ENCODE assay signal across 26 cellular contexts in genomic region chr16:84005391-84005790, GRCh38. TPM values are rescaled to one million over a fixed set of nuclear protein-coding genes. Genes with fewer than 3 reads are reported as not detected.
DNase-seq lines count a peak whose midpoint lies in the region; ATAC-seq, FAIRE-seq and TF ChIP-seq lines count a peak whose summit lies in the region.
"Had no signal": no experiment of that assay in that cellular context is flagged by ENCODE, and none has a peak within 500 bp of the region (broad histone marks: within the 10 kb centered on the region; RNA-seq: fewer than 3 reads in every experiment).

No MANE protein-coding gene starts in this region.

- FAIRE-seq in frontal cortex (lab: Jason Lieb, UNC): no peak
- FAIRE-seq: RCC 7860 had no signal

- H3K4me3 ChIP-seq in heart right ventricle: no peak overlapping the region
- H3K4me3 ChIP-seq: GM23248, HAP-1, SJSA1 had no signal

- no peak for ATAC-seq in Right ventricle myocardium inferior
- no peak for ATAC-seq in heart right ventricle
- peak; percentile 37 for ATAC-seq in left lobe of liver

- H3K27me3 ChIP-seq in heart right ventricle: peaks cover 0 to 10% (median 0%) of the 10 kb centered on the region in 7 donors
- H3K27me3 ChIP-seq: BE2C had no signal

- DNase-seq in Right ventricle myocardium inferior (ENCODE audit: missing footprints): peak; percentile 53
- no peak for DNase-seq in heart right ventricle
- peak; percentile 49 to 66 for DNase-seq in NCI-H524 (lab: John Stamatoyannopoulos, UW)
- no peak for DNase-seq in left lobe of liver (ENCODE audit: low spot score)
- DNase-seq in AG20443 (ENCODE audit: low spot score): no peak
- no peak for DNase-seq in NAMALWA (ENCODE audit: low spot score)
- no peak for DNase-seq in frontal cortex (ENCODE audit: low spot score in 2 of 2)
- DNase-seq: BE2C, DMS153, DND-41, GM23248, HFFc6, NCI-H1092, NCI-H1417 treated with DMSO at 0.1 percent for 48 hours, NCI-H187, NCI-H2081 treated with DMSO at 0.1 percent for 48 hours, NCI-H446, NCI-H526 treated with DMSO at 0.1 percent for 48 hours, T-helper 2 cell had no signal

- H3K27ac ChIP-seq in heart right ventricle: no peak overlapping the region
- H3K27ac ChIP-seq: GM23248, SJSA1 had no signal

- 76 to 81% methylated on average over 5 of the region's 5 CpGs for WGBS in heart right ventricle, 2 donors

- H3K36me3 ChIP-seq in heart right ventricle: no peaks in the 10 kb centered on the region
- H3K36me3 ChIP-seq: BE2C, HAP-1, SJSA1 had no signal

- no peaks in the 10 kb centered on the region for H3K4me1 ChIP-seq in heart right ventricle
- H3K4me1 ChIP-seq: BE2C, HAP-1, SJSA1 had no signal

- intact Hi-C loops in Right ventricle myocardium inferior (cut with DNase I) (no loop called here), heart right ventricle (cut with DNase I) (no loop called here)

- H3K9me3 ChIP-seq in heart right ventricle: no peaks in the 10 kb centered on the region
- H3K9me3 ChIP-seq: BE2C, HAP-1, SJSA1 had no signal

- TF ChIP-seq CTCF in heart right ventricle (IDR thresholded peaks at IDR 0.05): no peak

RNA-seq across cellular contexts. Expression of gene SLC38A8, which starts 37.2 kb away (rescaled TPM):
- total RNA-seq in Right ventricle myocardium inferior (3.1 TPM), heart right ventricle (1 to 10 TPM in 2 of 10 donors, under 1 TPM in 1, not detected in 7; 0.45 to 5.1 (median 1.2) TPM), left lobe of liver (not detected), frontal cortex (not detected)
- 10 to 100 TPM in 1 of 2 donors, not detected in 1; 30.8 TPM for polyA plus RNA-seq in heart right ventricle
- total RNA-seq: A673; CD8-positive, alpha-beta memory T cell; GM23248; HFFc6; SJSA1 had no signal
- polyA plus RNA-seq: CD14-positive monocyte; CD8-positive, alpha-beta memory T cell; GM23248; IgD-negative memory B cell had no signal

RNA-seq across cellular contexts. Expression of gene NECAB2, which starts 37.3 kb away (rescaled TPM):
- 1.8 TPM for total RNA-seq in Right ventricle myocardium inferior
- total RNA-seq in heart right ventricle: 1 to 10 TPM in 4 of 10 donors, under 1 TPM in 6; 0.32 to 1.1 (median 0.90) TPM
- polyA plus RNA-seq in heart right ventricle: 1 to 10 TPM; 1.9 to 3.2 TPM
- 12.9 TPM for total RNA-seq in left lobe of liver
- 6.9 TPM for total RNA-seq in frontal cortex
- total RNA-seq: CD8-positive, alpha-beta memory T cell; GM23248; SJSA1 had no signal
- polyA plus RNA-seq: CD8-positive, alpha-beta memory T cell; IgD-negative memory B cell had no signal

RNA-seq across cellular contexts. Expression of gene OSGIN1, which starts 52.4 kb away (rescaled TPM):
- total RNA-seq in Right ventricle myocardium inferior: 8.2 TPM
- 10 to 100 TPM in 1 of 10 donors, 1 to 10 TPM in 9; 3.2 to 14.5 (median 5.3) TPM for total RNA-seq in heart right ventricle
- 10 to 100 TPM in 1 of 2 donors, 1 to 10 TPM in 1; 5.6 to 10.5 TPM for polyA plus RNA-seq in heart right ventricle
- 89.4 TPM for total RNA-seq in left lobe of liver
- not detected for total RNA-seq in frontal cortex

Comparison
In these comparisons a context has a peak if more than half of its experiments do, and no peak if none do; other contexts are left out.
1. DNase-seq: peak in Right ventricle myocardium inferior (single experiment) and NCI-H524 (2 of 2); none in heart right ventricle (0 of 2), left lobe of liver (single experiment), AG20443 (single experiment), NAMALWA (single experiment) and frontal cortex (0 of 2).